Comparison of ENCODE assay signal across 1 cellular context in genomic region chr4:109815151-109816081, GRCh38.
TF ChIP-seq lines count a peak whose summit lies in the region.

GAR1 (plus strand) TSS chr4:109815762; CDS start chr4:109816165, 403 bp downstream.

TF ChIP-seq in HepG2, 621 proteins besides CTCF, POLR2A, EP300 and RAD21 (continued from another document and continues in another):
- TF ChIP-seq, protein P1, sequence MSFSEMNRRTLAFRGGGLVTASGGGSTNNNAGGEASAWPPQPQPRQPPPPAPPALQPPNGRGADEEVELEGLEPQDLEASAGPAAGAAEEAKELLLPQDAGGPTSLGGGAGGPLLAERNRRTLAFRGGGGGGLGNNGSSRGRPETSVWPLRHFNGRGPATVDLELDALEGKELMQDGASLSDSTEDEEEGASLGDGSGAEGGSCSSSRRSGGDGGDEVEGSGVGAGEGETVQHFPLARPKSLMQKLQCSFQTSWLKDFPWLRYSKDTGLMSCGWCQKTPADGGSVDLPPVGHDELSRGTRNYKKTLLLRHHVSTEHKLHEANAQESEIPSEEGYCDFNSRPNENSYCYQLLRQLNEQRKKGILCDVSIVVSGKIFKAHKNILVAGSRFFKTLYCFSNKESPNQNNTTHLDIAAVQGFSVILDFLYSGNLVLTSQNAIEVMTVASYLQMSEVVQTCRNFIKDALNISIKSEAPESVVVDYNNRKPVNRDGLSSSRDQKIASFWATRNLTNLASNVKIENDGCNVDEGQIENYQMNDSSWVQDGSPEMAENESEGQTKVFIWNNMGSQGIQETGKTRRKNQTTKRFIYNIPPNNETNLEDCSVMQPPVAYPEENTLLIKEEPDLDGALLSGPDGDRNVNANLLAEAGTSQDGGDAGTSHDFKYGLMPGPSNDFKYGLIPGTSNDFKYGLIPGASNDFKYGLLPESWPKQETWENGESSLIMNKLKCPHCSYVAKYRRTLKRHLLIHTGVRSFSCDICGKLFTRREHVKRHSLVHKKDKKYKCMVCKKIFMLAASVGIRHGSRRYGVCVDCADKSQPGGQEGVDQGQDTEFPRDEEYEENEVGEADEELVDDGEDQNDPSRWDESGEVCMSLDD (CRISPR knock-in tag; IDR thresholded peaks at IDR 0.05; ENCODE audit: borderline replicate concordance): no peak
- TF ChIP-seq, protein P2, sequence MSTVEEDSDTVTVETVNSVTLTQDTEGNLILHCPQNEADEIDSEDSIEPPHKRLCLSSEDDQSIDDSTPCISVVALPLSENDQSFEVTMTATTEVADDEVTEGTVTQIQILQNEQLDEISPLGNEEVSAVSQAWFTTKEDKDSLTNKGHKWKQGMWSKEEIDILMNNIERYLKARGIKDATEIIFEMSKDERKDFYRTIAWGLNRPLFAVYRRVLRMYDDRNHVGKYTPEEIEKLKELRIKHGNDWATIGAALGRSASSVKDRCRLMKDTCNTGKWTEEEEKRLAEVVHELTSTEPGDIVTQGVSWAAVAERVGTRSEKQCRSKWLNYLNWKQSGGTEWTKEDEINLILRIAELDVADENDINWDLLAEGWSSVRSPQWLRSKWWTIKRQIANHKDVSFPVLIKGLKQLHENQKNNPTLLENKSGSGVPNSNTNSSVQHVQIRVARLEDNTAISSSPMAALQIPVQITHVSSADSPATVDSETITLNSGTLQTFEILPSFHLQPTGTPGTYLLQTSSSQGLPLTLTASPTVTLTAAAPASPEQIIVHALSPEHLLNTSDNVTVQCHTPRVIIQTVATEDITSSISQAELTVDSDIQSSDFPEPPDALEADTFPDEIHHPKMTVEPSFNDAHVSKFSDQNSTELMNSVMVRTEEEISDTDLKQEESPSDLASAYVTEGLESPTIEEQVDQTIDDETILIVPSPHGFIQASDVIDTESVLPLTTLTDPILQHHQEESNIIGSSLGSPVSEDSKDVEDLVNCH (CRISPR knock-in tag; IDR thresholded peaks at IDR 0.05): no peak
- TF ChIP-seq, protein P3, sequence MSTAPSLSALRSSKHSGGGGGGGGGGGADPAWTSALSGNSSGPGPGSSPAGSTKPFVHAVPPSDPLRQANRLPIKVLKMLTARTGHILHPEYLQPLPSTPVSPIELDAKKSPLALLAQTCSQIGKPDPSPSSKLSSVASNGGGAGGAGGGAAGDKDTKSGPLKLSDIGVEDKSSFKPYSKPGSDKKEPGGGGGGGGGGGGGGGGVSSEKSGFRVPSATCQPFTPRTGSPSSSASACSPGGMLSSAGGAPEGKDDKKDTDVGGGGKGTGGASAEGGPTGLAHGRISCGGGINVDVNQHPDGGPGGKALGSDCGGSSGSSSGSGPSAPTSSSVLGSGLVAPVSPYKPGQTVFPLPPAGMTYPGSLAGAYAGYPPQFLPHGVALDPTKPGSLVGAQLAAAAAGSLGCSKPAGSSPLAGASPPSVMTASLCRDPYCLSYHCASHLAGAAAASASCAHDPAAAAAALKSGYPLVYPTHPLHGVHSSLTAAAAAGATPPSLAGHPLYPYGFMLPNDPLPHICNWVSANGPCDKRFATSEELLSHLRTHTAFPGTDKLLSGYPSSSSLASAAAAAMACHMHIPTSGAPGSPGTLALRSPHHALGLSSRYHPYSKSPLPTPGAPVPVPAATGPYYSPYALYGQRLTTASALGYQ (CRISPR knock-in tag; IDR thresholded peaks at IDR 0.05): 0 out of 2 replicates have a peak, but pooled peaks have one; percentile 25
- TF ChIP-seq SAP130 (CRISPR knock-in tag; IDR thresholded peaks at IDR 0.05; ENCODE audit: low read depth) (peak; percentile 98), SCMH1 (CRISPR knock-in tag; IDR thresholded peaks at IDR 0.05; ENCODE audit: borderline replicate concordance) (no peak), ELF3 (CRISPR knock-in tag; IDR thresholded peaks at IDR 0.05) (peak; percentile 87), MIER3 (CRISPR knock-in tag; IDR thresholded peaks at IDR 0.05; ENCODE audit: borderline replicate concordance) (peak; percentile 61; the same call in 1 of the 2 replicates), ZGPAT (CRISPR knock-in tag; IDR thresholded peaks at IDR 0.05) (peak; percentile 83; the same call in 1 of the 2 replicates), ZIK1 (CRISPR knock-in tag; IDR thresholded peaks at IDR 0.05; ENCODE audit: borderline replicate concordance, low read depth) (peak; percentile 73), ZNF253 (CRISPR knock-in tag; IDR thresholded peaks at IDR 0.05; ENCODE audit: borderline replicate concordance) (no peak), MYC (CRISPR knock-in tag; IDR thresholded peaks at IDR 0.05; ENCODE audit: borderline replicate concordance) (peak; percentile 98), CREM (IDR thresholded peaks at IDR 0.05) (peak; percentile 99), CREM (CRISPR knock-in tag; IDR thresholded peaks at IDR 0.05) (peak; percentile 75), ZNF333 (CRISPR knock-in tag; IDR thresholded peaks at IDR 0.05; ENCODE audit: borderline replicate concordance) (peak; percentile 68; the same call in 1 of the 2 replicates), CC2D1A (CRISPR knock-in tag; IDR thresholded peaks at IDR 0.05) (no peak), DNMT3B (CRISPR knock-in tag; conservative IDR thresholded peaks at IDR 0.05) (0 out of 2 replicates have a peak, but pooled peaks have one; percentile 51), NR0B2 (CRISPR knock-in tag; IDR thresholded peaks at IDR 0.05) (peak; percentile 96; the same call in 1 of the 2 replicates), ZMYM3 (CRISPR knock-in tag; IDR thresholded peaks at IDR 0.05) (0 out of 2 replicates have a peak, but pooled peaks have one; percentile 32), ZNF816 (CRISPR knock-in tag; IDR thresholded peaks at IDR 0.05; ENCODE audit: borderline replicate concordance) (no peak), IRF1 (CRISPR knock-in tag; IDR thresholded peaks at IDR 0.05; ENCODE audit: low read depth) (no peak), TSC22D2 (CRISPR knock-in tag; IDR thresholded peaks at IDR 0.05; ENCODE audit: borderline replicate concordance) (peak; percentile 28; the same call in 1 of the 2 replicates), ATF7 (IDR thresholded peaks at IDR 0.05) (no peak), ATF7 (CRISPR knock-in tag; IDR thresholded peaks at IDR 0.05) (no peak)
- TF ChIP-seq, protein P4, sequence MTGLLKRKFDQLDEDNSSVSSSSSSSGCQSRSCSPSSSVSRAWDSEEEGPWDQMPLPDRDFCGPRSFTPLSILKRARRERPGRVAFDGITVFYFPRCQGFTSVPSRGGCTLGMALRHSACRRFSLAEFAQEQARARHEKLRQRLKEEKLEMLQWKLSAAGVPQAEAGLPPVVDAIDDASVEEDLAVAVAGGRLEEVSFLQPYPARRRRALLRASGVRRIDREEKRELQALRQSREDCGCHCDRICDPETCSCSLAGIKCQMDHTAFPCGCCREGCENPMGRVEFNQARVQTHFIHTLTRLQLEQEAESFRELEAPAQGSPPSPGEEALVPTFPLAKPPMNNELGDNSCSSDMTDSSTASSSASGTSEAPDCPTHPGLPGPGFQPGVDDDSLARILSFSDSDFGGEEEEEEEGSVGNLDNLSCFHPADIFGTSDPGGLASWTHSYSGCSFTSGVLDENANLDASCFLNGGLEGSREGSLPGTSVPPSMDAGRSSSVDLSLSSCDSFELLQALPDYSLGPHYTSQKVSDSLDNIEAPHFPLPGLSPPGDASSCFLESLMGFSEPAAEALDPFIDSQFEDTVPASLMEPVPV (CRISPR knock-in tag; IDR thresholded peaks at IDR 0.05): no peak; the same call in 1 of the 2 replicates
- TF ChIP-seq, protein P5, sequence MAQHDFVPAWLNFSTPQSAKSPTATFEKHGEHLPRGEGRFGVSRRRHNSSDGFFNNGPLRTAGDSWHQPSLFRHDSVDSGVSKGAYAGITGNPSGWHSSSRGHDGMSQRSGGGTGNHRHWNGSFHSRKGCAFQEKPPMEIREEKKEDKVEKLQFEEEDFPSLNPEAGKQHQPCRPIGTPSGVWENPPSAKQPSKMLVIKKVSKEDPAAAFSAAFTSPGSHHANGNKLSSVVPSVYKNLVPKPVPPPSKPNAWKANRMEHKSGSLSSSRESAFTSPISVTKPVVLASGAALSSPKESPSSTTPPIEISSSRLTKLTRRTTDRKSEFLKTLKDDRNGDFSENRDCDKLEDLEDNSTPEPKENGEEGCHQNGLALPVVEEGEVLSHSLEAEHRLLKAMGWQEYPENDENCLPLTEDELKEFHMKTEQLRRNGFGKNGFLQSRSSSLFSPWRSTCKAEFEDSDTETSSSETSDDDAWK (CRISPR knock-in tag; IDR thresholded peaks at IDR 0.05): no peak
- TF ChIP-seq, protein P6, sequence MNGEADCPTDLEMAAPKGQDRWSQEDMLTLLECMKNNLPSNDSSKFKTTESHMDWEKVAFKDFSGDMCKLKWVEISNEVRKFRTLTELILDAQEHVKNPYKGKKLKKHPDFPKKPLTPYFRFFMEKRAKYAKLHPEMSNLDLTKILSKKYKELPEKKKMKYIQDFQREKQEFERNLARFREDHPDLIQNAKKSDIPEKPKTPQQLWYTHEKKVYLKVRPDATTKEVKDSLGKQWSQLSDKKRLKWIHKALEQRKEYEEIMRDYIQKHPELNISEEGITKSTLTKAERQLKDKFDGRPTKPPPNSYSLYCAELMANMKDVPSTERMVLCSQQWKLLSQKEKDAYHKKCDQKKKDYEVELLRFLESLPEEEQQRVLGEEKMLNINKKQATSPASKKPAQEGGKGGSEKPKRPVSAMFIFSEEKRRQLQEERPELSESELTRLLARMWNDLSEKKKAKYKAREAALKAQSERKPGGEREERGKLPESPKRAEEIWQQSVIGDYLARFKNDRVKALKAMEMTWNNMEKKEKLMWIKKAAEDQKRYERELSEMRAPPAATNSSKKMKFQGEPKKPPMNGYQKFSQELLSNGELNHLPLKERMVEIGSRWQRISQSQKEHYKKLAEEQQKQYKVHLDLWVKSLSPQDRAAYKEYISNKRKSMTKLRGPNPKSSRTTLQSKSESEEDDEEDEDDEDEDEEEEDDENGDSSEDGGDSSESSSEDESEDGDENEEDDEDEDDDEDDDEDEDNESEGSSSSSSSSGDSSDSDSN (CRISPR knock-in tag; IDR thresholded peaks at IDR 0.05): peak; percentile 80
- TF ChIP-seq, protein P7, sequence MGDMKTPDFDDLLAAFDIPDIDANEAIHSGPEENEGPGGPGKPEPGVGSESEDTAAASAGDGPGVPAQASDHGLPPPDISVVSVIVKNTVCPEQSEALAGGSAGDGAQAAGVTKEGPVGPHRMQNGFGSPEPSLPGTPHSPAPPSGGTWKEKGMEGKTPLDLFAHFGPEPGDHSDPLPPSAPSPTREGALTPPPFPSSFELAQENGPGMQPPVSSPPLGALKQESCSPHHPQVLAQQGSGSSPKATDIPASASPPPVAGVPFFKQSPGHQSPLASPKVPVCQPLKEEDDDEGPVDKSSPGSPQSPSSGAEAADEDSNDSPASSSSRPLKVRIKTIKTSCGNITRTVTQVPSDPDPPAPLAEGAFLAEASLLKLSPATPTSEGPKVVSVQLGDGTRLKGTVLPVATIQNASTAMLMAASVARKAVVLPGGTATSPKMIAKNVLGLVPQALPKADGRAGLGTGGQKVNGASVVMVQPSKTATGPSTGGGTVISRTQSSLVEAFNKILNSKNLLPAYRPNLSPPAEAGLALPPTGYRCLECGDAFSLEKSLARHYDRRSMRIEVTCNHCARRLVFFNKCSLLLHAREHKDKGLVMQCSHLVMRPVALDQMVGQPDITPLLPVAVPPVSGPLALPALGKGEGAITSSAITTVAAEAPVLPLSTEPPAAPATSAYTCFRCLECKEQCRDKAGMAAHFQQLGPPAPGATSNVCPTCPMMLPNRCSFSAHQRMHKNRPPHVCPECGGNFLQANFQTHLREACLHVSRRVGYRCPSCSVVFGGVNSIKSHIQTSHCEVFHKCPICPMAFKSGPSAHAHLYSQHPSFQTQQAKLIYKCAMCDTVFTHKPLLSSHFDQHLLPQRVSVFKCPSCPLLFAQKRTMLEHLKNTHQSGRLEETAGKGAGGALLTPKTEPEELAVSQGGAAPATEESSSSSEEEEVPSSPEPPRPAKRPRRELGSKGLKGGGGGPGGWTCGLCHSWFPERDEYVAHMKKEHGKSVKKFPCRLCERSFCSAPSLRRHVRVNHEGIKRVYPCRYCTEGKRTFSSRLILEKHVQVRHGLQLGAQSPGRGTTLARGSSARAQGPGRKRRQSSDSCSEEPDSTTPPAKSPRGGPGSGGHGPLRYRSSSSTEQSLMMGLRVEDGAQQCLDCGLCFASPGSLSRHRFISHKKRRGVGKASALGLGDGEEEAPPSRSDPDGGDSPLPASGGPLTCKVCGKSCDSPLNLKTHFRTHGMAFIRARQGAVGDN (CRISPR knock-in tag; IDR thresholded peaks at IDR 0.05): peak; percentile 99
